11 cellular contexts compared by ENCODE assay signal in the genomic region with DNA sequence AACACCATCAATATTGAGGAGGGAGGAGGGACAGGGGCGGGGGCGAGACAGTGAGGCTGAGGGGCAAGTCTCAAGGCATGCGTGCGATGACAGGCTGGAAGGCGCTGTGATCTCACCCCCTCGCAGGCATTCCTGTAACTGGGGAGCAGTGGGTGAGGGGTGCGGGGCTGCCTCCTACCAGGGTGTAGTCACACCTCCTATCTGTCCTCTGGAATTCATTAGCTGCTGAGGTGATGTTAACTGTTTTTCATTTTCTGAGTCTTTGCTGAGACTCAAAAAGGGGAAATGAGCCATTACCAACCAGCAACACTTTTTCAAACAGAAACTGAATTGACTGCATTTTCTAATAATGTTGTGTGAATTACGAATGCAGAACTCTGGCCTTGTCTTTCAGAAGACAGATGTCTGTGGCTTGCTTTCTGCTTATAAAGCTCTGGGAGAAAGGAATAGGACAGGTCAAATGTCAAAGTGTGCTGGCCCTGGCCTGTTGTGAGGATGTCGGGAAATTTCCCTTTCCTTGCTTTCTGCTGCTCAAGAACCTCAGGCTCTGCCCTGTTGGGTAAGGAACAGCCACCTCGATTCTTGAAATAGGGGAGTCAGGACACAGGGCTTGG. TPM values are rescaled to one million over a fixed set of nuclear protein-coding genes. Genes with fewer than 3 reads are reported as not detected.
DNase-seq lines count a peak whose midpoint lies in the region; ATAC-seq and FAIRE-seq lines count a peak whose summit lies in the region.
"Had no signal": no experiment of that assay in that cellular context is flagged by ENCODE, and none has a peak within 500 bp of the region (broad histone marks: within the 10 kb centered on the region; RNA-seq: fewer than 3 reads in every experiment).

No MANE protein-coding gene starts in this region.

- no peak overlapping the region for H3K27ac ChIP-seq in Karpas-422 (ENCODE audit: low read length)
- no peak overlapping the region for H3K27ac ChIP-seq in CD8-positive, alpha-beta memory T cell (ENCODE audit: low read depth, low read length)

- peak overlapping the region; percentile 28 for H3K4me2 ChIP-seq in Karpas-422 (ENCODE audit: low read depth, low read length, poor library complexity, severe bottlenecking)

- no peaks in the 10 kb centered on the region for H3K27me3 ChIP-seq in Karpas-422 (ENCODE audit: low read length)
- no peaks in the 10 kb centered on the region for H3K27me3 ChIP-seq in CD8-positive, alpha-beta memory T cell (ENCODE audit: insufficient read depth, low read length, poor library complexity, severe bottlenecking)

- no peaks in the 10 kb centered on the region for H3K36me3 ChIP-seq in Karpas-422 (ENCODE audit: insufficient read depth, low read length)
- no peaks in the 10 kb centered on the region for H3K36me3 ChIP-seq in CD8-positive, alpha-beta memory T cell (ENCODE audit: insufficient read depth, low read length)

- peak overlapping the region; percentile 38; the same call in 1 of the 2 replicates for H3K9ac ChIP-seq in Karpas-422 (ENCODE audit: low read length)

- H3K9me2 ChIP-seq in Karpas-422 (replicated peaks; ENCODE audit: insufficient read depth, low read length) = no peaks in the 10 kb centered on the region

- peak overlapping the region; percentile 20; the same call in 1 of the 2 replicates for H2AFZ ChIP-seq in Karpas-422 (ENCODE audit: low read length)

- CTCF ChIA-PET in CD8-positive, alpha-beta memory T cell (lab: Charles Lee) = interaction anchor here (3.8 kb wide), 1 partner anchor 11 kb away, joined by 12 read pairs; no protein-coding TSS in a partner anchor

- no peak overlapping the region for H3K4me3 ChIP-seq in Karpas-422 (ENCODE audit: low read length)
- H3K4me3 ChIP-seq in CD8-positive, alpha-beta memory T cell (ENCODE audit: low read length) = no peak overlapping the region

- peak overlapping the region; percentile 93 for H3K27ac Mint-ChIP-seq in memory B cell
- peak overlapping the region in 1 of 8 donors; percentile 48 for H3K27ac Mint-ChIP-seq in CD8-positive, alpha-beta memory T cell
- H3K27ac Mint-ChIP-seq: nephron had no signal

- H3K27me3 Mint-ChIP-seq in memory B cell = no peaks in the 10 kb centered on the region
- peaks cover 12 to 26% of the 10 kb centered on the region in 2 donors for H3K27me3 Mint-ChIP-seq in CD8-positive, alpha-beta memory T cell

- no peaks in the 10 kb centered on the region for H3K9me3 Mint-ChIP-seq in memory B cell
- no peaks in the 10 kb centered on the region for H3K9me3 Mint-ChIP-seq in CD8-positive, alpha-beta memory T cell
- H3K9me3 Mint-ChIP-seq: nephron had no signal

- DNase-seq in GM18507 (ENCODE audit: extremely low spot score, insufficient read length, low read depth) = peak; percentile 67
- DNase-seq in Karpas-422 = peak; percentile 48
- DNase-seq in memory B cell (ENCODE audit: low spot score in 2 of 2) = peak in 1 of 2 donors; percentile 25
- no peak for DNase-seq in glomerular visceral epithelial cell (ENCODE audit: extremely low spot score)
- no peak for DNase-seq in COLO668 (lab: John Stamatoyannopoulos, UW; ENCODE audit: unreplicated experiment)
- DNase-seq in KG1 (lab: John Stamatoyannopoulos, UW) = no peak
- no peak for DNase-seq in CD8-positive, alpha-beta memory T cell

- no peaks in the 10 kb centered on the region for H4K20me1 ChIP-seq in Karpas-422 (ENCODE audit: insufficient read depth, low read depth, low read length)

- POLR2A ChIA-PET in CD8-positive, alpha-beta memory T cell (lab: Charles Lee) = no interaction called here

- H3K4me1 ChIP-seq in Karpas-422 (ENCODE audit: low read length) = peaks cover 41% of the 10 kb centered on the region
- peaks cover 5% of the 10 kb centered on the region for H3K4me1 ChIP-seq in CD8-positive, alpha-beta memory T cell (ENCODE audit: insufficient read depth, low read length)

- no peaks in the 10 kb centered on the region for H3K9me3 ChIP-seq in Karpas-422 (ENCODE audit: low read length)
- no peaks in the 10 kb centered on the region for H3K9me3 ChIP-seq in CD8-positive, alpha-beta memory T cell (ENCODE audit: low read length)

- H3K4me1 Mint-ChIP-seq in memory B cell = peaks cover 22% of the 10 kb centered on the region
- peaks cover 5 to 14% (median 10%) of the 10 kb centered on the region in 3 donors for H3K4me1 Mint-ChIP-seq in CD8-positive, alpha-beta memory T cell

- FAIRE-seq in GM18507 (lab: Jason Lieb, UNC) = peak; percentile 92
- FAIRE-seq: D721Med had no signal

- H3K79me2 ChIP-seq in Karpas-422 (ENCODE audit: low read length) = no peaks in the 10 kb centered on the region

- peak overlapping the region; percentile 37 for H3K4me3 Mint-ChIP-seq in memory B cell
- H3K4me3 Mint-ChIP-seq in CD8-positive, alpha-beta memory T cell = no peak overlapping the region
- H3K4me3 Mint-ChIP-seq: nephron had no signal

- no peaks in the 10 kb centered on the region for H3K36me3 Mint-ChIP-seq in memory B cell
- no peaks in the 10 kb centered on the region for H3K36me3 Mint-ChIP-seq in CD8-positive, alpha-beta memory T cell

- ATAC-seq in GM21825 (IDR thresholded peaks at IDR 0.05; ENCODE audit: unreplicated experiment) (peak; percentile 42), memory B cell (ENCODE audit: low read depth) (peak; percentile 59)

RNA-seq across cellular contexts. Expression of a gene that starts 23.7 kb away (rescaled TPM):
- 0.47 and 2.1 TPM in 2 replicates for total RNA-seq in Karpas-422 (2014; rRNA removed; shearing (Covaris generic); ENCODE audit: low replicate concordance)
- under 1 TPM; 0.74 to 0.78 TPM for total RNA-seq in CD8-positive, alpha-beta memory T cell
- 2.0 TPM for polyA plus RNA-seq in CD8-positive, alpha-beta memory T cell
- total RNA-seq: RPMI7951 had no signal

RNA-seq across cellular contexts. Expression of a gene that starts 53.9 kb away (rescaled TPM):
- 3.4 and 3.5 TPM in 2 replicates for total RNA-seq in Karpas-422 (2014; rRNA removed; shearing (Covaris generic); ENCODE audit: low replicate concordance)
- 1 to 10 TPM; 6.0 to 8.2 TPM for total RNA-seq in CD8-positive, alpha-beta memory T cell
- 11.0 TPM for polyA plus RNA-seq in CD8-positive, alpha-beta memory T cell

Comparison
In these comparisons a context has a peak if more than half of its experiments do, and no peak if none do; other contexts are left out.
1. DNase-seq: peak in GM18507 (single experiment) and Karpas-422 (single experiment); none in glomerular visceral epithelial cell (single experiment), COLO668 (single experiment), KG1 (single experiment) and CD8-positive, alpha-beta memory T cell (0 of 5).